3 cellular contexts compared by ENCODE assay signal in the genomic region with DNA sequence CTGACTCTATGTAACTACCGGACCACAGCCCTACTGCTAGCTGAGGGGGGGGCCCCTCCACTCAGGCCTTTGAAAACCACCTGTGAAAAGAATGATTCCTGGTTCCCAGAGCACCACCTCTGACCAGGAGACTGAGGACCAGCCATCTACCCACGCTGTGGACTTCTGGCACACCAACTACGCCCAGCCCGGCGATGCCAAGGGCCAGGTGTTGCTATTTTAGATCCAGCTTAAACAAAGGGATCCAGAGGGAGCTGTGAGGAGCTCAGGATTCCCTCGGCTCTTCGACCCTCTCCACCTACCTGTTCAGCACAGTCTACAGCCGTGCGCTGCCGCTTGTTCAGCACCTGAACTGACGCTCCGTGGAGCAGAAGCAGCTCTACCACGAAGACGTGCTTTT.
"Had no signal": no experiment of that assay in that cellular context is flagged by ENCODE, and none has a peak within 500 bp of the region (broad histone marks: within the 10 kb centered on the region; RNA-seq: fewer than 3 reads in every experiment).

No MANE protein-coding gene starts in this region.

- DNase-seq: GDM1, GF-D8 had no signal

- H3K4me3 ChIP-seq: GM12878 had no signal

- ATAC-seq: GM12878 had no signal
